In the genomic region with DNA sequence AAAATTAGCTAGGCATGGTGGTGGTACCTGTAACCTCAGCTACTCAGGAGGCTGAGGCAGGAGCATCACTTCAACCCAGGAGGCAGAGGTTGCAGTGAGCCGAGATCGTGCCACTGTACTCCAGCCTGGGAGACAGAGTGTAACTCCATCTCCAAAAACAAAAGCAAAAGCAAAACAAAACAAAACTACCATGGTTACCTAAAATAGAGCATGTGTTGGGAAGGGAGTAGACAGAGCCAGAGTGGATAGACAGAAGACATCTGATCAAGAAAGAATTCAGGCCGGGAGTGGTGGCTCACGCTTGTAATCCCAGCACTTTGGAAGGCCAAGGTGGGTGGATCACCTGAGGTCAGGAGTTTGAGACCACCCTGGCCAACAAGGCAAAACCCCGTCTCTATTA, we compare ENCODE assay signal across 13 cellular contexts. TPM values are rescaled to one million over a fixed set of nuclear protein-coding genes. Genes with fewer than 3 reads are reported as not detected.
"Had no signal": no experiment of that assay in that cellular context is flagged by ENCODE, and none has a peak within 500 bp of the region (broad histone marks: within the 10 kb centered on the region; RNA-seq: fewer than 3 reads in every experiment).

No MANE protein-coding gene starts in this region.

RNA-seq across cellular contexts. Expression of gene SPDYE3, which starts 41.7 kb away (rescaled TPM):
- total RNA-seq: activated CD4-positive, alpha-beta T cell treated with anti-CD3 and anti-CD28 coated beads, Interleukin-2, amount 10 ng/mL, durations not matched to agents 24 days and 14 days; ascending aorta; cardiac muscle cell; dermis microvascular lymphatic vessel endothelial cell; foreskin keratinocyte; left lobe of liver; mammary epithelial cell; neural crest cell; omental fat pad; right cardiac atrium; T-cell; temporal lobe had no signal

RNA-seq across cellular contexts. Expression of gene PVRIG, which starts 46.1 kb away (rescaled TPM):
- total RNA-seq: dermis microvascular lymphatic vessel endothelial cell, foreskin keratinocyte, mammary epithelial cell, neural crest cell, prostate gland, right cardiac atrium, temporal lobe had no signal
